Comparison of ENCODE assay signal across 36 cellular contexts in the genomic region with DNA sequence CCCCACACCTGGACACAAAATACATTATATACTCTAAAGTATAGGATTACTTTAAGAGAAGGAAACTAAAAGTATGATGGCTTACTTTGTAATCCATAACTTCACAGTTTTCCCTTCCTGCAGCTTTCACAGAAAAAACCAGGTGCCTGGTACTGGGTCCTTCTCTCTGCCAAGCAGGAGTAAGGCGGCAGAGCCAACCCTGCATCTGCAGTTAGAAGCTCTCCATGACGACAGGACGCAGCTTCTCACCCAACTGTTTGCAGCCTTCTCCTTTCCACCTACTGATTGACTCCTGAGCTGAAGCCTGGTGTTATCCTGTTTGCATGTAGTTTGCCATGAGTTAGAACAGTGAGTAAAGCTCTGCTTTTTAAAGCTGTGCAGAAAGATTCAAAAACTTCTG. TPM values are rescaled to one million over a fixed set of nuclear protein-coding genes. Genes with fewer than 3 reads are reported as not detected.
"Had no signal": no experiment of that assay in that cellular context is flagged by ENCODE, and none has a peak within 500 bp of the region (broad histone marks: within the 10 kb centered on the region; RNA-seq: fewer than 3 reads in every experiment).

No MANE protein-coding gene starts in this region.

- H3K27ac Mint-ChIP-seq: activated B cell treated with CpG ODN at 0.5 μM for 24 hours; activated CD4-positive, alpha-beta memory T cell treated with anti-CD3 and anti-CD28 coated beads for 36 hours; activated naive CD4-positive, alpha-beta T cell treated with anti-CD3 and anti-CD28 coated beads, Interleukin-2, amount 10 ng/mL, durations not matched to agents 7 days and 5 days; activated naive CD8-positive, alpha-beta T cell; activated naive CD8-positive, alpha-beta T cell treated with anti-CD3 and anti-CD28 coated beads, Interleukin-2, amount 50 U/mL, for 24 hours; activated T-helper 1 cell treated with anti-CD3 and anti-CD28 coated beads, Interleukin-12 subunit alpha, Interleukin-12 subunit beta, Interleukin-2, Interleukin-4 antibody, amounts not matched to agents 30 ng/mL and 10 ng/mL and 1 ng/mL, durations not matched to agents 14 hours and 24 hours and 36 hours; brain had no signal

- H3K36me3 ChIP-seq: Peyer's patch had no signal

- ATAC-seq: activated naive CD8-positive, alpha-beta T cell treated with anti-CD3 and anti-CD28 coated beads, Interleukin-2, amount 50 U/mL, for 24 hours; activated T-cell treated with anti-CD3 and anti-CD28 coated beads, Interleukin-2, amount 50 U/mL, for 4 hours; K562; PC-3 had no signal

- H3K9me3 Mint-ChIP-seq: activated B cell treated with CpG ODN at 0.5 μM for 24 hours; activated CD4-positive, alpha-beta memory T cell treated with anti-CD3 and anti-CD28 coated beads for 36 hours; activated naive CD4-positive, alpha-beta T cell treated with anti-CD3 and anti-CD28 coated beads, Interleukin-2, amount 10 ng/mL, durations not matched to agents 7 days and 5 days; activated naive CD8-positive, alpha-beta T cell treated with anti-CD3 and anti-CD28 coated beads, Interleukin-2, amount 50 U/mL, for 24 hours; activated T-cell treated with anti-CD3 and anti-CD28 coated beads, Interleukin-2, amount 50 U/mL, for 4 hours; activated T-helper 1 cell treated with anti-CD3 and anti-CD28 coated beads, Interleukin-12 subunit alpha, Interleukin-12 subunit beta, Interleukin-2, Interleukin-4 antibody, amounts not matched to agents 30 ng/mL and 10 ng/mL and 1 ng/mL, durations not matched to agents 14 hours and 24 hours and 36 hours; brain had no signal

- H3K27me3 Mint-ChIP-seq: brain had no signal

- H3K4me1 Mint-ChIP-seq: activated B cell treated with CpG ODN at 0.5 μM for 24 hours; activated naive CD4-positive, alpha-beta T cell treated with anti-CD3 and anti-CD28 coated beads, Interleukin-2, amount 10 ng/mL, durations not matched to agents 7 days and 5 days; activated naive CD8-positive, alpha-beta T cell treated with anti-CD3 and anti-CD28 coated beads, Interleukin-2, amount 50 U/mL, for 24 hours had no signal

- H3K9me3 ChIP-seq: Peyer's patch had no signal

- DNase-seq: activated B cell treated with CpG ODN at 0.5 μM for 24 hours; activated CD4-positive, alpha-beta memory T cell treated with anti-CD3 and anti-CD28 coated beads for 36 hours; activated CD4-positive, alpha-beta T cell treated with anti-CD3 and anti-CD28 coated beads for 4 hours; activated CD4-positive, alpha-beta T cell treated with anti-CD3 and anti-CD28 coated beads, Interleukin-2, amount 50 U/mL, for 1 hour; activated CD4-positive, CD25-positive, alpha-beta regulatory T cell treated with anti-CD3 and anti-CD28 coated beads, Interleukin-2, amount 50 U/mL, for 72 hours; activated CD8-positive, alpha-beta memory T cell treated with anti-CD3 and anti-CD28 coated beads, Interleukin-2, amount 50 U/mL, for 4 hours; activated naive CD4-positive, alpha-beta T cell treated with anti-CD3 and anti-CD28 coated beads, Interleukin-2, amount 10 ng/mL, durations not matched to agents 7 days and 5 days; activated naive CD8-positive, alpha-beta T cell treated with anti-CD3 and anti-CD28 coated beads, Interleukin-2, amount 50 U/mL, for 24 hours; activated T-cell treated with anti-CD3 and anti-CD28 coated beads for 4 hours; activated T-cell treated with anti-CD3 and anti-CD28 coated beads, Interleukin-2, amount 50 U/mL, for 4 hours; NCI-H1092 treated with DMSO at 0.1 percent for 48 hours; NCI-H1417; NCI-H146; NCI-H187; NCI-H2029 treated with DMSO at 0.1 percent for 48 hours; NCI-H2171 treated with DMSO at 0.1 percent for 48 hours; NCI-H2227 treated with DMSO at 0.1 percent for 48 hours; NCI-H446 treated with DMSO at 0.1 percent for 48 hours; NCI-H524; NCI-H69; NCI-H82; NK-92 treated with Interleukin-12 subunit alpha and Interleukin-12 subunit beta, amount 100 ng/mL, for 24 hours; PC-3; Peyer's patch; RPMI8226; SW 1271; T-helper 1 cell; T-helper 2 cell; T-helper 9 cell had no signal

- H3K4me3 Mint-ChIP-seq: activated B cell treated with CpG ODN at 0.5 μM for 24 hours; activated CD4-positive, alpha-beta memory T cell treated with anti-CD3 and anti-CD28 coated beads for 36 hours; activated naive CD4-positive, alpha-beta T cell treated with anti-CD3 and anti-CD28 coated beads, Interleukin-2, amount 10 ng/mL, durations not matched to agents 7 days and 5 days; activated naive CD8-positive, alpha-beta T cell; activated naive CD8-positive, alpha-beta T cell treated with anti-CD3 and anti-CD28 coated beads, Interleukin-2, amount 50 U/mL, for 24 hours; activated T-cell treated with anti-CD3 and anti-CD28 coated beads, Interleukin-2, amount 50 U/mL, for 4 hours; activated T-helper 1 cell treated with anti-CD3 and anti-CD28 coated beads, Interleukin-12 subunit alpha, Interleukin-12 subunit beta, Interleukin-2, Interleukin-4 antibody, amounts not matched to agents 30 ng/mL and 10 ng/mL and 1 ng/mL, durations not matched to agents 14 hours and 24 hours and 36 hours; brain had no signal

- H3K4me3 ChIP-seq: K562, Peyer's patch had no signal

- H3K36me3 Mint-ChIP-seq: activated CD4-positive, alpha-beta memory T cell treated with anti-CD3 and anti-CD28 coated beads for 36 hours; activated naive CD4-positive, alpha-beta T cell treated with anti-CD3 and anti-CD28 coated beads, Interleukin-2, amount 10 ng/mL, durations not matched to agents 7 days and 5 days; activated naive CD8-positive, alpha-beta T cell had no signal

- H3K27me3 ChIP-seq: Peyer's patch had no signal

- H3K4me1 ChIP-seq: Peyer's patch had no signal

- H3K27ac ChIP-seq: Peyer's patch, VCaP had no signal

RNA-seq across cellular contexts. Expression of gene NME9, which starts 25.4 kb away (rescaled TPM):
- total RNA-seq: activated B cell treated with CpG ODN at 0.5 μM for 24 hours; activated T-cell treated with anti-CD3 and anti-CD28 coated beads, Interleukin-2, amount 50 U/mL, for 4 hours; activated T-helper 1 cell treated with anti-CD3 and anti-CD28 coated beads, Interleukin-12 subunit alpha, Interleukin-12 subunit beta, Interleukin-2, Interleukin-4 antibody, amounts not matched to agents 30 ng/mL and 10 ng/mL and 1 ng/mL, durations not matched to agents 14 hours and 24 hours and 36 hours; bronchial epithelial cell; K562; M059J; Peyer's patch had no signal
